27 cellular contexts compared by ENCODE assay signal in the genomic region with DNA sequence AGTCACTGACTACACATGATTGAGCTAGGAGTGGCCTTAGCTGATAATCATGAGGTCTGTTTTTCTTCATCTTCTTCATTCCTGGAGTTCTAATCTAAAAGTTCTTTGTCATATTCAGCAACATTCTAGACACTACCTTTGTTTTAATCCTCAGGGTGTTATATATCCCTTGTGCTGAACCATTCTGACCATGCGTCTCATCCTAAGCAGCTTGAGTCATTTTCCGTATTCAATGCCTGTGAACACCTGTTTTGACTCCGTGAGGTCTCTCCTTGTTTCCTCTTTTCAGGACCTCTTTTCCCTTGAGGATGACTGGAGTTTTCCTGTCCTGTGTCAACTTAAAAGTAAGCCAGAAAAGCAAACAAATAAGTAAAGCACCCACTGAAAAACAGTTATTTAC.
DNase-seq lines count a peak whose midpoint lies in the region; ATAC-seq, FAIRE-seq and TF ChIP-seq lines count a peak whose summit lies in the region.
"Had no signal": no experiment of that assay in that cellular context is flagged by ENCODE, and none has a peak within 500 bp of the region (broad histone marks: within the 10 kb centered on the region; RNA-seq: fewer than 3 reads in every experiment).

No MANE protein-coding gene starts in this region.

- H3K36me3 ChIP-seq in PC-9 (ENCODE audit: low read depth) = no peaks in the 10 kb centered on the region
- H3K36me3 ChIP-seq in endothelial cell of umbilical vein (ENCODE audit: control insufficient read depth in 2 of 2, extremely low read depth in 1 of 2, insufficient read depth in 2 of 2, low read length in 2 of 2) = no peaks in the 10 kb centered on the region
- H3K36me3 ChIP-seq in Caco-2 (ENCODE audit: control insufficient read depth, insufficient read depth, low read length) = no peaks in the 10 kb centered on the region
- H3K36me3 ChIP-seq: BLaER1, cardiac muscle cell, esophagus squamous epithelium, heart left ventricle, spleen, thoracic aorta had no signal

- H3K4me3 ChIP-seq in PC-9 (no peak overlapping the region), endothelial cell of umbilical vein (replicated peaks in 1 of 3; ENCODE audit: insufficient read depth in 1 of 3, low read depth in 1 of 3, low read length in 3 of 3) (no peak overlapping the region), Caco-2 (ENCODE audit: low read depth, low read length) (no peak overlapping the region)
- H3K4me3 ChIP-seq: BLaER1, cardiac muscle cell, esophagus squamous epithelium, GM23248, heart left ventricle, lung, spleen, thoracic aorta had no signal

- POLR2A ChIA-PET in PC-9 (lab: Charles Lee; ENCODE audit: unreplicated experiment) = interaction anchor here (0.6 kb wide), 1 partner anchor 33 kb away, joined by 4 read pairs; no protein-coding TSS in a partner anchor
- POLR2A ChIA-PET in endothelial cell of umbilical vein (lab: Charles Lee) = no interaction called here
- POLR2A ChIA-PET in Caco-2 (lab: Charles Lee) = no interaction called here

- ATAC-seq in HG03045 (IDR thresholded peaks at IDR 0.05; ENCODE audit: unreplicated experiment) = no peak
- ATAC-seq: activated CD8-positive, alpha-beta T cell treated with anti-CD3 and anti-CD28 coated beads, Interleukin-2, amount 10 ng/mL, durations not matched to agents 7 days and 5 days; activated T-cell treated with anti-CD3 and anti-CD28 coated beads, Interleukin-2, amount 50 U/mL, for 72 hours; heart left ventricle had no signal

- no peak overlapping the region for H2AFZ ChIP-seq in PC-9
- H2AFZ ChIP-seq in endothelial cell of umbilical vein (ENCODE audit: low read depth, low read length) = no peak overlapping the region
- H2AFZ ChIP-seq: GM23248 had no signal

- no TSS peak for BruUV-seq in PC-9 (replicated peaks; lab: Mats Ljungman, UMichigan)
- no TSS peak for BruUV-seq in endothelial cell of umbilical vein (replicated peaks; lab: Mats Ljungman, UMichigan)
- no TSS peak for BruUV-seq in Caco-2 (replicated peaks; lab: Mats Ljungman, UMichigan)

- H3K9ac ChIP-seq in endothelial cell of umbilical vein (replicated peaks; ENCODE audit: extremely low read depth, insufficient read depth, low read length) = no peak overlapping the region
- H3K9ac ChIP-seq: BLaER1, GM23248 had no signal

- H3K27ac ChIP-seq in PC-9 (peak overlapping the region; percentile 93), endothelial cell of umbilical vein (ENCODE audit: insufficient read depth, low read depth, low read length) (peak overlapping the region; percentile 17)
- H3K27ac ChIP-seq: BLaER1, cardiac muscle cell, esophagus squamous epithelium, GM23248, heart left ventricle, spleen, thoracic aorta, VCaP had no signal

- no peaks in the 10 kb centered on the region for H4K20me1 ChIP-seq in PC-9 (ENCODE audit: insufficient read depth)
- no peaks in the 10 kb centered on the region for H4K20me1 ChIP-seq in endothelial cell of umbilical vein (replicated peaks; ENCODE audit: control insufficient read depth, extremely low read depth, insufficient read depth, low read length)
- H4K20me1 ChIP-seq: BLaER1 had no signal

- FAIRE-seq in endothelial cell of umbilical vein (lab: Jason Lieb, UNC) = no peak

- H3K9me2 ChIP-seq in PC-9 (ENCODE audit: insufficient read depth) = no peaks in the 10 kb centered on the region

- no peaks in the 10 kb centered on the region for H3K9me3 Mint-ChIP-seq in Caco-2 (ENCODE audit: unreplicated experiment)
- H3K9me3 Mint-ChIP-seq: activated T-cell treated with anti-CD3 and anti-CD28 coated beads, Interleukin-2, amount 50 U/mL, for 72 hours; T-helper 1 cell treated with Interleukin-12 subunit alpha and Interleukin-12 subunit beta and Interleukin-4 antibody, amounts not matched to agents 30 μg/mL and 1 μg/mL, for 36 hours had no signal

- no peaks in the 10 kb centered on the region for H3K79me2 ChIP-seq in PC-9 (ENCODE audit: low read depth)
- H3K79me2 ChIP-seq in endothelial cell of umbilical vein (ENCODE audit: control insufficient read depth, insufficient read depth, low read length) = no peaks in the 10 kb centered on the region

- H3F3A ChIP-seq in PC-9 (ENCODE audit: insufficient read depth, low read depth) = peaks cover 9% of the 10 kb centered on the region

- intact Hi-C loops in PC-9 (cut with micrococcal nuclease; ENCODE audit: unreplicated experiment) = loop anchor here (2.0 kb wide), 2 partner anchors 44 to 82 kb away; no protein-coding TSS in a partner anchor
- intact Hi-C loops in endothelial cell of umbilical vein (cut with micrococcal nuclease) = no loop called here
- intact Hi-C loops in Caco-2 (cut with micrococcal nuclease; ENCODE audit: unreplicated experiment) = no loop called here

- H3K4me1 Mint-ChIP-seq in Caco-2 (ENCODE audit: low read depth, unreplicated experiment) = no peaks in the 10 kb centered on the region

- H3K27ac Mint-ChIP-seq in Caco-2 (ENCODE audit: unreplicated experiment) = no peak overlapping the region
- H3K27ac Mint-ChIP-seq: activated CD8-positive, alpha-beta T cell treated with anti-CD3 and anti-CD28 coated beads, Interleukin-2, amount 10 ng/mL, durations not matched to agents 7 days and 5 days; activated naive CD8-positive, alpha-beta T cell treated with anti-CD3 and anti-CD28 coated beads, Interleukin-2, amount 10 ng/mL, durations not matched to agents 7 days and 5 days; activated T-cell treated with anti-CD3 and anti-CD28 coated beads, Interleukin-2, amount 50 U/mL, for 72 hours; progenitor cell of endocrine pancreas; T-helper 1 cell treated with Interleukin-12 subunit alpha and Interleukin-12 subunit beta and Interleukin-4 antibody, amounts not matched to agents 30 μg/mL and 1 μg/mL, for 36 hours had no signal

- CTCF ChIA-PET in PC-9 (lab: Charles Lee) = interaction anchor here (0.6 to 0.9 kb wide), 2 partner anchors 88 to 323 kb away, joined by 3 read pairs; no protein-coding TSS in a partner anchor
- CTCF ChIA-PET in endothelial cell of umbilical vein (lab: Charles Lee) = no interaction called here
- CTCF ChIA-PET in Caco-2 (lab: Charles Lee) = no interaction called here

- H3K27me3 Mint-ChIP-seq in Caco-2 (ENCODE audit: insufficient read depth, unreplicated experiment) = peaks cover 3% of the 10 kb centered on the region
- H3K27me3 Mint-ChIP-seq: naive B cell, progenitor cell of endocrine pancreas had no signal

- TF ChIP-seq POLR2A in endothelial cell of umbilical vein (IDR thresholded peaks at IDR 0.05; ENCODE audit: low read depth, low read length) = no peak

- no peaks in the 10 kb centered on the region for H3K36me3 Mint-ChIP-seq in Caco-2 (ENCODE audit: insufficient read depth, unreplicated experiment)
- H3K36me3 Mint-ChIP-seq: activated naive CD8-positive, alpha-beta T cell treated with anti-CD3 and anti-CD28 coated beads, Interleukin-2, amount 10 ng/mL, durations not matched to agents 7 days and 5 days; naive B cell had no signal

- no peaks in the 10 kb centered on the region; the same call in 1 of the 2 replicates for H3K9me3 ChIP-seq in PC-9 (ENCODE audit: insufficient read depth, low read depth)
- H3K9me3 ChIP-seq in endothelial cell of umbilical vein (replicated peaks; ENCODE audit: control insufficient read depth, insufficient read depth, low read length) = peaks cover 4% of the 10 kb centered on the region
- no peaks in the 10 kb centered on the region for H3K9me3 ChIP-seq in Caco-2
- H3K9me3 ChIP-seq: BLaER1, esophagus squamous epithelium, heart left ventricle, thoracic aorta had no signal

- TF ChIP-seq CTCF in PC-9 (conservative IDR thresholded peaks at IDR 0.05) = no peak
- no peak for TF ChIP-seq CTCF in endothelial cell of umbilical vein (IDR thresholded peaks at IDR 0.05; ENCODE audit: extremely low read depth in 1 of 2, insufficient read depth in 1 of 2, low read depth in 1 of 2, low read length in 2 of 2)
- TF ChIP-seq CTCF in Caco-2 (IDR thresholded peaks at IDR 0.05; ENCODE audit: insufficient read depth in 1 of 2, low read depth in 1 of 2, low read length in 1 of 2, severe bottlenecking in 1 of 2, unreplicated experiment in 1 of 2) = no peak

- peak; percentile 83 for DNase-seq in H4 (ENCODE audit: low spot score)
- peak; percentile 50 to 78 for DNase-seq in PC-9
- no peak for DNase-seq in endothelial cell of umbilical vein (ENCODE audit: low read depth, low spot score)
- DNase-seq in renal cortical epithelial cell (ENCODE audit: low read depth) = peak; percentile 68
- no peak for DNase-seq in Caco-2
- DNase-seq in SIG-M5 (lab: John Stamatoyannopoulos, UW) = no peak
- DNase-seq: activated CD8-positive, alpha-beta T cell treated with anti-CD3 and anti-CD28 coated beads, Interleukin-2, amount 10 ng/mL, durations not matched to agents 7 days and 5 days; activated naive CD8-positive, alpha-beta T cell treated with anti-CD3 and anti-CD28 coated beads, Interleukin-2, amount 10 ng/mL, durations not matched to agents 7 days and 5 days; activated T-cell treated with anti-CD3 and anti-CD28 coated beads, Interleukin-2, amount 50 U/mL, for 72 hours; esophagus squamous epithelium; GM23248; heart left ventricle; immature natural killer cell; naive B cell; NCI-H1436 treated with DMSO at 0.1 percent for 48 hours; NCI-H226; NK-92 treated with Interleukin-12 subunit alpha and Interleukin-12 subunit beta, amount 100 ng/mL, for 24 hours; SHP77 treated with DMSO at 0.1 percent for 48 hours; spleen had no signal

- H3K27me3 ChIP-seq in PC-9 (ENCODE audit: insufficient read depth, low read depth) = no peaks in the 10 kb centered on the region
- H3K27me3 ChIP-seq in endothelial cell of umbilical vein (ENCODE audit: control insufficient read depth in 2 of 2, insufficient read depth in 2 of 2, low read length in 2 of 2) = no peaks in the 10 kb centered on the region
- H3K27me3 ChIP-seq in Caco-2 (replicated peaks; ENCODE audit: control insufficient read depth, insufficient read depth, low read length) = no peaks in the 10 kb centered on the region
- H3K27me3 ChIP-seq: BLaER1, cardiac muscle cell, esophagus squamous epithelium, heart left ventricle, spleen had no signal

- H3K4me3 Mint-ChIP-seq in Caco-2 (ENCODE audit: unreplicated experiment) = no peak overlapping the region
- H3K4me3 Mint-ChIP-seq: activated CD8-positive, alpha-beta T cell treated with anti-CD3 and anti-CD28 coated beads, Interleukin-2, amount 10 ng/mL, durations not matched to agents 7 days and 5 days; activated naive CD8-positive, alpha-beta T cell treated with anti-CD3 and anti-CD28 coated beads, Interleukin-2, amount 10 ng/mL, durations not matched to agents 7 days and 5 days; T-helper 1 cell treated with Interleukin-12 subunit alpha and Interleukin-12 subunit beta and Interleukin-4 antibody, amounts not matched to agents 30 μg/mL and 1 μg/mL, for 36 hours had no signal

- dilution Hi-C loops in endothelial cell of umbilical vein (cut with MboI; ENCODE audit: extremely low pct_ligation_motif_present, low sequenced_read_pairs) = no loop called here

- H3K4me2 ChIP-seq in PC-9 (peak overlapping the region; percentile 12; the same call in 1 of the 2 replicates), endothelial cell of umbilical vein (ENCODE audit: insufficient read depth, low read length) (no peak overlapping the region)
- H3K4me2 ChIP-seq: BLaER1 had no signal

- H3K9me1 ChIP-seq in endothelial cell of umbilical vein (replicated peaks; ENCODE audit: control insufficient read depth, extremely low read depth, insufficient read depth, low read length) = no peaks in the 10 kb centered on the region

- peaks cover 22% of the 10 kb centered on the region for H3K4me1 ChIP-seq in PC-9 (replicated peaks; ENCODE audit: insufficient read depth)
- peaks cover 2% of the 10 kb centered on the region for H3K4me1 ChIP-seq in endothelial cell of umbilical vein (ENCODE audit: control insufficient read depth, extremely low read depth, insufficient read depth, low read length)
- H3K4me1 ChIP-seq in Caco-2 = no peaks in the 10 kb centered on the region
- H3K4me1 ChIP-seq: BLaER1, esophagus squamous epithelium, heart left ventricle, spleen had no signal

Comparison
In these comparisons a context has a peak if more than half of its experiments do, and no peak if none do; other contexts are left out.
1. DNase-seq: peak in H4 (single experiment), PC-9 (2 of 2) and renal cortical epithelial cell (single experiment); none in endothelial cell of umbilical vein (single experiment), Caco-2 (0 of 2) and SIG-M5 (single experiment).